Comparison of ENCODE assay signal across 1 cellular context in genomic region chr4:39365360-39365759, GRCh38.
TF ChIP-seq lines count a peak whose summit lies in the region.

No MANE protein-coding gene starts in this region.

TF ChIP-seq in HepG2, 621 proteins besides CTCF, POLR2A, EP300 and RAD21:
- TF ChIP-seq PHF20 (CRISPR knock-in tag; IDR thresholded peaks at IDR 0.05) (no peak), SMAD9 (CRISPR knock-in tag; IDR thresholded peaks at IDR 0.05) (no peak), ZNF576 (CRISPR knock-in tag; IDR thresholded peaks at IDR 0.05) (no peak), NR2F2 (IDR thresholded peaks at IDR 0.05; ENCODE audit: borderline replicate concordance, low read depth) (no peak), TFAP4 (IDR thresholded peaks at IDR 0.05; ENCODE audit: borderline replicate concordance, low read depth) (0 out of 2 replicates have a peak, but pooled peaks have one; percentile 14), SNAI1 (CRISPR knock-in tag; IDR thresholded peaks at IDR 0.05; ENCODE audit: borderline replicate concordance) (no peak), AKAP8 (CRISPR knock-in tag; IDR thresholded peaks at IDR 0.05) (no peak), E2F2 (CRISPR knock-in tag; IDR thresholded peaks at IDR 0.05; ENCODE audit: borderline replicate concordance) (no peak), ZSCAN30 (CRISPR knock-in tag; IDR thresholded peaks at IDR 0.05) (no peak), TGIF2 (CRISPR knock-in tag; IDR thresholded peaks at IDR 0.05) (peak; percentile 37; the same call in 1 of the 2 replicates)
TF ChIP-seq in HepG2: peak in this region for 2.
